In genomic region chr10:129857242-129857960, GRCh38 we compare ENCODE assay signal across 36 cellular contexts.
"Had no signal": no experiment of that assay in that cellular context is flagged by ENCODE, and none has a peak within 500 bp of the region (broad histone marks: within the 10 kb centered on the region; RNA-seq: fewer than 3 reads in every experiment).

No MANE protein-coding gene starts in this region.

- H3K36me3 ChIP-seq: adrenal gland, brain microvascular endothelial cell, breast epithelium had no signal

- H3K4me1 ChIP-seq: adrenal gland, breast epithelium had no signal

- H3K27me3 Mint-ChIP-seq: activated CD4-positive, alpha-beta memory T cell treated with anti-CD3 and anti-CD28 coated beads for 36 hours; activated CD8-positive, alpha-beta T cell treated with anti-CD3 and anti-CD28 coated beads for 36 hours had no signal

- H3K4me3 Mint-ChIP-seq: activated B cell treated with CpG ODN at 0.5 μM for 24 hours; activated CD4-positive, alpha-beta memory T cell treated with anti-CD3 and anti-CD28 coated beads for 36 hours; activated CD4-positive, alpha-beta T cell treated with anti-CD3 and anti-CD28 coated beads, Interleukin-2, amount 10 ng/mL, durations not matched to agents 24 days and 14 days; activated CD8-positive, alpha-beta T cell treated with anti-CD3 and anti-CD28 coated beads for 36 hours; activated naive CD4-positive, alpha-beta T cell treated with anti-CD3 and anti-CD28 coated beads for 36 hours; activated naive CD8-positive, alpha-beta T cell treated with anti-CD3 and anti-CD28 coated beads for 36 hours; activated T-cell treated with anti-CD3 and anti-CD28 coated beads, Interleukin-2, amount 50 U/mL, for 4 hours; activated T-cell treated with anti-CD3 and anti-CD28 coated beads, Interleukin-2, amount 50 U/mL, for 72 hours; activated T-helper 1 cell treated with anti-CD3 and anti-CD28 coated beads, Interleukin-12 subunit alpha, Interleukin-12 subunit beta, Interleukin-2, Interleukin-4 antibody, amounts not matched to agents 30 ng/mL and 10 ng/mL and 1 ng/mL, durations not matched to agents 14 hours and 24 hours and 36 hours; activated T-helper 17 cell treated with anti-CD3 and anti-CD28 coated beads, Interleukin-2, amount 50 U/mL, for 72 hours; T-helper 1 cell treated with Interleukin-12 subunit alpha and Interleukin-12 subunit beta and Interleukin-4 antibody, amounts not matched to agents 30 μg/mL and 1 μg/mL, for 36 hours; T-helper 2 cell treated with Interferon-gamma antibody and Interleukin-4, amounts not matched to agents 5 μg/mL and 100 μg/mL, for 36 hours had no signal

- H3K9me3 Mint-ChIP-seq: activated CD4-positive, alpha-beta memory T cell treated with anti-CD3 and anti-CD28 coated beads for 36 hours; activated CD4-positive, alpha-beta T cell treated with anti-CD3 and anti-CD28 coated beads, Interleukin-2, amount 10 ng/mL, durations not matched to agents 24 days and 14 days; activated naive CD4-positive, alpha-beta T cell treated with anti-CD3 and anti-CD28 coated beads for 36 hours; activated naive CD4-positive, alpha-beta T cell treated with anti-CD3 and anti-CD28 coated beads, Interleukin-2, amount 50 U/mL, for 72 hours; activated naive CD8-positive, alpha-beta T cell treated with anti-CD3 and anti-CD28 coated beads for 36 hours; activated T-cell treated with anti-CD3 and anti-CD28 coated beads, Interleukin-2, amount 50 U/mL, for 72 hours; activated T-helper 1 cell treated with anti-CD3 and anti-CD28 coated beads, Interleukin-12 subunit alpha, Interleukin-12 subunit beta, Interleukin-2, Interleukin-4 antibody, amounts not matched to agents 30 ng/mL and 10 ng/mL and 1 ng/mL, durations not matched to agents 14 hours and 24 hours and 36 hours; activated T-helper 17 cell treated with anti-CD3 and anti-CD28 coated beads, Interleukin-2, amount 50 U/mL, for 72 hours; T-helper 1 cell treated with Interleukin-12 subunit alpha and Interleukin-12 subunit beta and Interleukin-4 antibody, amounts not matched to agents 30 μg/mL and 1 μg/mL, for 36 hours; T-helper 2 cell treated with Interferon-gamma antibody and Interleukin-4, amounts not matched to agents 5 μg/mL and 100 μg/mL, for 36 hours had no signal

- DNase-seq: activated B cell treated with CpG ODN at 0.5 μM for 24 hours; activated CD4-positive, alpha-beta memory T cell treated with anti-CD3 and anti-CD28 coated beads for 36 hours; activated CD4-positive, alpha-beta T cell treated with anti-CD3 and anti-CD28 coated beads for 4 hours; activated CD4-positive, alpha-beta T cell treated with anti-CD3 and anti-CD28 coated beads, Interleukin-2, amount 10 ng/mL, durations not matched to agents 24 days and 14 days; activated CD4-positive, alpha-beta T cell treated with anti-CD3 and anti-CD28 coated beads, Interleukin-2, amount 50 U/mL, for 1 hour; activated CD4-positive, alpha-beta T cell treated with anti-CD3 and anti-CD28 coated beads, Interleukin-2, amount 50 U/mL, for 4 hours; activated CD4-positive, CD25-positive, alpha-beta regulatory T cell treated with anti-CD3 and anti-CD28 coated beads, Interleukin-2, amount 50 U/mL, for 72 hours; activated CD8-positive, alpha-beta memory T cell treated with anti-CD3 and anti-CD28 coated beads, Interleukin-2, amount 50 U/mL, for 4 hours; activated CD8-positive, alpha-beta T cell treated with anti-CD3 and anti-CD28 coated beads for 36 hours; activated gamma-delta T cell treated with Interleukin-2 at 50 U/mL for 16 hours; activated naive CD4-positive, alpha-beta T cell; activated naive CD4-positive, alpha-beta T cell treated with anti-CD3 and anti-CD28 coated beads for 36 hours; activated naive CD4-positive, alpha-beta T cell treated with anti-CD3 and anti-CD28 coated beads, Interleukin-2, amount 50 U/mL, for 16 hours; activated naive CD8-positive, alpha-beta T cell treated with anti-CD3 and anti-CD28 coated beads for 36 hours; activated T-cell treated with anti-CD3 and anti-CD28 coated beads for 4 hours; activated T-cell treated with anti-CD3 and anti-CD28 coated beads, Interleukin-2, amount 50 U/mL, for 1 hour; activated T-cell treated with anti-CD3 and anti-CD28 coated beads, Interleukin-2, amount 50 U/mL, for 4 hours; activated T-cell treated with anti-CD3 and anti-CD28 coated beads, Interleukin-2, amount 50 U/mL, for 72 hours; adrenal gland; amniotic stem cell; body of pancreas; brain microvascular endothelial cell; central memory CD4-positive, alpha-beta T cell; SW 1271; T-helper 1 cell; T-helper 2 cell; T-helper 9 cell had no signal

- H3K9me3 ChIP-seq: adrenal gland, body of pancreas had no signal

- H3K27me3 ChIP-seq: adrenal gland, body of pancreas, brain microvascular endothelial cell, breast epithelium had no signal

- H3K27ac ChIP-seq: adrenal gland, body of pancreas, brain microvascular endothelial cell, breast epithelium, VCaP had no signal

- H3K27ac Mint-ChIP-seq: activated B cell treated with CpG ODN at 0.5 μM for 24 hours; activated CD4-positive, alpha-beta memory T cell treated with anti-CD3 and anti-CD28 coated beads for 36 hours; activated CD4-positive, alpha-beta T cell treated with anti-CD3 and anti-CD28 coated beads, Interleukin-2, amount 10 ng/mL, durations not matched to agents 24 days and 14 days; activated CD8-positive, alpha-beta T cell treated with anti-CD3 and anti-CD28 coated beads for 36 hours; activated naive CD4-positive, alpha-beta T cell treated with anti-CD3 and anti-CD28 coated beads for 36 hours; activated naive CD4-positive, alpha-beta T cell treated with anti-CD3 and anti-CD28 coated beads, Interleukin-2, amount 50 U/mL, for 72 hours; activated naive CD8-positive, alpha-beta T cell treated with anti-CD3 and anti-CD28 coated beads for 36 hours; activated T-cell treated with anti-CD3 and anti-CD28 coated beads, Interleukin-2, amount 50 U/mL, for 72 hours; activated T-helper 1 cell treated with anti-CD3 and anti-CD28 coated beads, Interleukin-12 subunit alpha, Interleukin-12 subunit beta, Interleukin-2, Interleukin-4 antibody, amounts not matched to agents 30 ng/mL and 10 ng/mL and 1 ng/mL, durations not matched to agents 14 hours and 24 hours and 36 hours; activated T-helper 17 cell treated with anti-CD3 and anti-CD28 coated beads, Interleukin-2, amount 50 U/mL, for 72 hours; T-helper 1 cell treated with Interleukin-12 subunit alpha and Interleukin-12 subunit beta and Interleukin-4 antibody, amounts not matched to agents 30 μg/mL and 1 μg/mL, for 36 hours; T-helper 2 cell treated with Interferon-gamma antibody and Interleukin-4, amounts not matched to agents 5 μg/mL and 100 μg/mL, for 36 hours had no signal

- H3K36me3 Mint-ChIP-seq: activated CD4-positive, alpha-beta memory T cell treated with anti-CD3 and anti-CD28 coated beads for 36 hours; activated naive CD4-positive, alpha-beta T cell treated with anti-CD3 and anti-CD28 coated beads, Interleukin-2, amount 50 U/mL, for 72 hours; activated naive CD8-positive, alpha-beta T cell treated with anti-CD3 and anti-CD28 coated beads for 36 hours had no signal

- ATAC-seq: activated CD8-positive, alpha-beta T cell treated with anti-CD3 and anti-CD28 coated beads for 36 hours; activated naive CD4-positive, alpha-beta T cell treated with anti-CD3 and anti-CD28 coated beads, Interleukin-2, amount 50 U/mL, for 72 hours; activated T-cell treated with anti-CD3 and anti-CD28 coated beads, Interleukin-2, amount 50 U/mL, for 4 hours; activated T-cell treated with anti-CD3 and anti-CD28 coated beads, Interleukin-2, amount 50 U/mL, for 72 hours; activated T-helper 17 cell treated with anti-CD3 and anti-CD28 coated beads, Interleukin-2, amount 50 U/mL, for 72 hours; body of pancreas had no signal

- FAIRE-seq: astrocyte, TTC549 had no signal

- H3K4me1 Mint-ChIP-seq: activated B cell treated with CpG ODN at 0.5 μM for 24 hours; activated CD4-positive, alpha-beta T cell treated with anti-CD3 and anti-CD28 coated beads, Interleukin-2, amount 10 ng/mL, durations not matched to agents 24 days and 14 days; activated naive CD8-positive, alpha-beta T cell treated with anti-CD3 and anti-CD28 coated beads for 36 hours; activated T-helper 17 cell treated with anti-CD3 and anti-CD28 coated beads, Interleukin-2, amount 50 U/mL, for 72 hours had no signal

- H3K4me3 ChIP-seq: adrenal gland, body of pancreas, breast epithelium had no signal
